8 cellular contexts compared by ENCODE assay signal in genomic region chr20:15930324-15931305, GRCh38.
DNase-seq lines count a peak whose midpoint lies in the region; ATAC-seq and TF ChIP-seq lines count a peak whose summit lies in the region.

No MANE protein-coding gene starts in this region.

- WGBS in prostate gland, result 7% methylated on average over 2 of the region's 2 CpGs

- H3K9me3 ChIP-seq in cardiac muscle cell (ENCODE audit: low read depth), result no peaks in the 10 kb centered on the region
- no peaks in the 10 kb centered on the region for H3K9me3 ChIP-seq in prostate gland

- no peaks in the 10 kb centered on the region for H3K27me3 ChIP-seq in cardiac muscle cell
- no peaks in the 10 kb centered on the region for H3K27me3 ChIP-seq in prostate gland (replicated peaks; ENCODE audit: insufficient read depth)

- ATAC-seq in Right ventricle myocardium superior (ENCODE audit: poor library complexity) (no peak), GM21447 (IDR thresholded peaks at IDR 0.05; ENCODE audit: unreplicated experiment) (no peak), GM18858 (IDR thresholded peaks at IDR 0.05; ENCODE audit: unreplicated experiment) (no peak), HG02610 (IDR thresholded peaks at IDR 0.05; ENCODE audit: unreplicated experiment) (no peak)

- H3K36me3 ChIP-seq in cardiac muscle cell (no peaks in the 10 kb centered on the region), prostate gland (no peaks in the 10 kb centered on the region)

- TF ChIP-seq POLR2A in prostate gland (IDR thresholded peaks at IDR 0.05), result no peak

- DNase-seq in cardiac muscle cell (ENCODE audit: low read depth in 1 of 2, low spot score in 1 of 2) (peak; percentile 8 to 23), Right ventricle myocardium superior (no peak), NOMO-1 treated with DMSO at 0.1 percent for 48 hours (lab: John Stamatoyannopoulos, UW; ENCODE audit: unreplicated experiment) (peak; percentile 24), epithelial cell of proximal tubule (ENCODE audit: low read depth) (peak; percentile 77), prostate gland (ENCODE audit: low spot score) (peak; percentile 15)

- intact Hi-C loops in Right ventricle myocardium superior (cut with DNase I), result no loop called here
- intact Hi-C loops in prostate gland (cut with DNase I), result loop anchor here (2.0 kb wide), 1 partner anchor 1594 kb away; the partner anchor contains the start of gene FLRT3

- no peak for TF ChIP-seq CTCF in cardiac muscle cell (IDR thresholded peaks at IDR 0.05; ENCODE audit: low read depth, low read length)
- peak; percentile 72 for TF ChIP-seq CTCF in epithelial cell of proximal tubule (conservative IDR thresholded peaks at IDR 0.05; ENCODE audit: low read depth, low read length)
- peak in 3 of 4 experiments; percentile 32 to 62 (median 54) for TF ChIP-seq CTCF in prostate gland (IDR thresholded peaks at IDR 0.05)

- no peaks in the 10 kb centered on the region for H3K4me1 ChIP-seq in cardiac muscle cell (ENCODE audit: low read depth)
- no peaks in the 10 kb centered on the region for H3K4me1 ChIP-seq in prostate gland (replicated peaks)

- H3K27ac ChIP-seq in cardiac muscle cell, result no peak overlapping the region
- no peak overlapping the region for H3K27ac ChIP-seq in prostate gland

- H3K4me3 ChIP-seq in cardiac muscle cell, result no peak overlapping the region
- H3K4me3 ChIP-seq in epithelial cell of proximal tubule (ENCODE audit: low read depth, low read length), result no peak overlapping the region
- H3K4me3 ChIP-seq in prostate gland, result no peak overlapping the region
